In the genomic region with DNA sequence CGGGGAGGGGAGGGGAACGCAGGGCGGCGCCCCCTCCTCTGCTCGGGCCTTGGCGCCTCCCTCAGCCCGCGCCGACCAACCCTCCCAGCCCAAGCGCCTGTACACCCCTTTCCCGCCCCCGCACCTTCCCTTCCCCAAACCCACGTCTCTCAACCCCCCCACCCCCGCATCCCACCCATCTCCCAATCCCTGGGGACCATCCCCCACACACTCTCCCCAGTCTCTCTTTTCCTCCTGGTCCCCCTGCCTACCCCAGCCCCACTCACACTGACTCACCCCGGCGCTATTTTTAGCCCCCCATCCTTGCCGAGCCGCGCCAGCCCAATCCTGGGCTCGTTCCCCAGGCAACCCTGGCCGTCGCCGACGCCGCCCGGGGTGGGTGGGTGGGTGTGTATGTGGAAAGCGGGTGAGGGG, we compare ENCODE assay signal across 6 cellular contexts. TPM values are rescaled to one million over a fixed set of nuclear protein-coding genes. Genes with fewer than 3 reads are reported as not detected.
DNase-seq lines count a peak whose midpoint lies in the region; ATAC-seq lines count a peak whose summit lies in the region.

No MANE protein-coding gene starts in this region.

- H3K4me1 Mint-ChIP-seq in T-helper 17 cell: peaks cover 46% of the 10 kb centered on the region

- H3K36me3 Mint-ChIP-seq in T-helper 17 cell (ENCODE audit: low read depth): peaks cover 5% of the 10 kb centered on the region

- ATAC-seq in T-helper 17 cell (no peak), GM21576 (IDR thresholded peaks at IDR 0.05; ENCODE audit: unreplicated experiment) (no peak)

- no peak overlapping the region for H3K27ac Mint-ChIP-seq in T-helper 17 cell

- no peaks in the 10 kb centered on the region for H3K27me3 Mint-ChIP-seq in T-helper 17 cell

- DNase-seq in GDM1 (lab: John Stamatoyannopoulos, UW): peak; percentile 64
- peak in 1 of 3 donors; percentile 29 for DNase-seq in T-helper 17 cell
- peak; percentile 78 for DNase-seq in islet precursor cell
- DNase-seq in NCI-H2107 treated with DMSO at 0.1 percent for 48 hours (lab: John Stamatoyannopoulos, UW; ENCODE audit: unreplicated experiment): no peak
- no peak for DNase-seq in iPS-NIHi11 (ENCODE audit: low spot score)

- H3K4me3 Mint-ChIP-seq in T-helper 17 cell: peak overlapping the region; percentile 98

- H3K9me3 ChIP-seq in T-helper 17 cell (ENCODE audit: control insufficient read depth, low read length, poor library complexity, severe bottlenecking): no peaks in the 10 kb centered on the region

RNA-seq across cellular contexts. Expression of a gene that starts 11.7 kb away (rescaled TPM):
- total RNA-seq in T-helper 17 cell: 100 to 1,000 TPM; 112 to 125 TPM

RNA-seq across cellular contexts. Expression of a gene that starts 21.2 kb away (rescaled TPM):
- under 1 TPM in 1 of 2 donors, not detected in 1; 0.50 TPM for total RNA-seq in T-helper 17 cell

RNA-seq across cellular contexts. Expression of a gene that starts 21.7 kb away (rescaled TPM):
- total RNA-seq in T-helper 17 cell: 10 to 100 TPM; 16.0 to 17.7 TPM

RNA-seq across cellular contexts. Expression of a gene that starts 25.8 kb away (rescaled TPM):
- total RNA-seq in T-helper 17 cell: 10 to 100 TPM; 75.8 to 82.1 TPM

RNA-seq across cellular contexts. Expression of a gene that starts 32.3 kb away (rescaled TPM):
- total RNA-seq in T-helper 17 cell: not detected

Comparison
In these comparisons a context has a peak if more than half of its experiments do, and no peak if none do; other contexts are left out.
1. DNase-seq: peak in GDM1 (single experiment) and islet precursor cell (single experiment); none in NCI-H2107 treated with DMSO at 0.1 percent for 48 hours (single experiment) and iPS-NIHi11 (single experiment).